Comparison of ENCODE assay signal across 16 cellular contexts in the genomic region with DNA sequence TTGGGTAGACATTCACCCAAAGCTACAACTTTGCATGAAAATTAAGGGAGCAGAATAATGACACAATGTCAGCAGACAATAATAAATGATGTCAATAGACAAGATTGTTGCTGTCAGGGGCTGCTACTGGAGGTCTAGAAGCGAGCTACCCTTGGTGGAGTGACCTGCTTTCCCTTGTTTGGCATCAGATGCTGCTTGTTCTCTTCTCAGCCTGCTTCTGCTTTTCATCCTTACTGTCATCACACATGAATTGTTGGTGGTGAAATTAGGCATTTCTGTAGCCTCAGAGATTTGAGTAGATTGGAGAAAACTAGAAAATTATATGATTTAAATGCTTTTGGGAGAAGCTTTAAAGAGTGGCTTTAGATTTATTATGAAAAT.
A peak's percentile ranks its signal among the peaks of the same experiment; 100 is the strongest.
DNase-seq lines count a peak whose midpoint lies in the region; FAIRE-seq and TF ChIP-seq lines count a peak whose summit lies in the region.
"Had no signal": no experiment of that assay in that cellular context is flagged by ENCODE, and none has a peak within 500 bp of the region (broad histone marks: within the 10 kb centered on the region; RNA-seq: fewer than 3 reads in every experiment).

No MANE protein-coding gene starts in this region.

- H4K20me1 ChIP-seq in Karpas-422 (ENCODE audit: insufficient read depth, low read depth, low read length) (no peaks in the 10 kb centered on the region), hepatocyte (ENCODE audit: insufficient read depth, poor library complexity, severe bottlenecking) (no peaks in the 10 kb centered on the region)

- FAIRE-seq in GM12891 (lab: Jason Lieb, UNC): no peak
- FAIRE-seq: HepG2 had no signal

- no peak for TF ChIP-seq CTCF in VCaP (conservative IDR thresholded peaks at IDR 0.05)
- no peak for TF ChIP-seq CTCF in hepatocyte (IDR thresholded peaks at IDR 0.05; ENCODE audit: poor library complexity)
- TF ChIP-seq CTCF in stomach (IDR thresholded peaks at IDR 0.05): no peak

- H3K4me1 ChIP-seq in Karpas-422 (ENCODE audit: low read length): peaks cover 32% of the 10 kb centered on the region
- peaks cover 36% of the 10 kb centered on the region for H3K4me1 ChIP-seq in hepatocyte (ENCODE audit: insufficient read depth)
- H3K4me1 ChIP-seq in stomach: peaks cover 10 to 52% (median 27%) of the 10 kb centered on the region in 4 donors

- intact Hi-C loops in stomach (cut with DNase I; ENCODE audit: low total_unique reads): no loop called here

- H2AFZ ChIP-seq in Karpas-422 (ENCODE audit: low read length): no peak overlapping the region
- H2AFZ ChIP-seq in hepatocyte: no peak overlapping the region

- TF ChIP-seq POLR2A in stomach (IDR thresholded peaks at IDR 0.05) (no peak), GM12891 (IDR thresholded peaks at IDR 0.05; ENCODE audit: low read depth, low read length) (no peak)

- H3K36me3 ChIP-seq in Karpas-422 (ENCODE audit: insufficient read depth, low read length): no peaks in the 10 kb centered on the region
- no peaks in the 10 kb centered on the region for H3K36me3 ChIP-seq in hepatocyte (replicated peaks; ENCODE audit: insufficient read depth, low read depth)
- H3K36me3 ChIP-seq in stomach: peaks cover 0 to 29% (median 21%) of the 10 kb centered on the region in 4 donors

- peak overlapping the region; percentile 27 for H3K4me2 ChIP-seq in Karpas-422 (ENCODE audit: low read depth, low read length, poor library complexity, severe bottlenecking)
- H3K4me2 ChIP-seq in hepatocyte: peak overlapping the region; percentile 34

- H3K27me3 ChIP-seq in Karpas-422 (ENCODE audit: low read length) (no peaks in the 10 kb centered on the region), hepatocyte (no peaks in the 10 kb centered on the region), stomach (no peaks in the 10 kb centered on the region)

- H3K9me3 ChIP-seq in Karpas-422 (ENCODE audit: low read length) (no peaks in the 10 kb centered on the region), hepatocyte (ENCODE audit: low read depth) (no peaks in the 10 kb centered on the region), stomach (no peaks in the 10 kb centered on the region)
- H3K9me3 ChIP-seq: Caco-2 had no signal

- H3K79me2 ChIP-seq in Karpas-422 (ENCODE audit: low read length): no peaks in the 10 kb centered on the region
- no peaks in the 10 kb centered on the region for H3K79me2 ChIP-seq in hepatocyte

- no peak overlapping the region for H3K4me3 ChIP-seq in Karpas-422 (ENCODE audit: low read length)
- no peak overlapping the region for H3K4me3 ChIP-seq in hepatocyte
- no peak overlapping the region for H3K4me3 ChIP-seq in stomach

- WGBS in hepatocyte (ENCODE audit: low lambda C conversion rate, missing lambda C conversion rate): 89% methylated on average over 1 of the region's 1 CpG
- WGBS in stomach, 5 donors: 60 to 93% (median 83%) methylated on average over 1 of the region's 1 CpG

- DNase-seq in Karpas-422 (no peak), hepatocyte (ENCODE audit: low spot score) (no peak), stomach (no peak), GM12891 (ENCODE audit: insufficient read length, low spot score) (no peak), T-helper 1 cell (no peak)
- DNase-seq in activated CD8-positive, alpha-beta memory T cell treated with anti-CD3 and anti-CD28 coated beads, Interleukin-2, amount 50 U/mL, for 4 hours: no peak
- DNase-seq: Caco-2; CD4-positive, CD25-positive, alpha-beta regulatory T cell; HFFc6; KG1; NCI-H1436; NCI-H2029 treated with DMSO at 0.1 percent for 48 hours; NCI-H510A; NCI-H774 had no signal

- H3K9me2 ChIP-seq in Karpas-422 (replicated peaks; ENCODE audit: insufficient read depth, low read length) (no peaks in the 10 kb centered on the region), hepatocyte (replicated peaks; ENCODE audit: insufficient read depth) (no peaks in the 10 kb centered on the region)

- no peak for TF ChIP-seq EP300 in stomach (IDR thresholded peaks at IDR 0.05)

- H3K27ac ChIP-seq in Karpas-422 (ENCODE audit: low read length): peak overlapping the region; percentile 70
- H3K27ac ChIP-seq in VCaP: peak overlapping the region; percentile 88
- H3K27ac ChIP-seq in hepatocyte: peak overlapping the region; percentile 81
- peak overlapping the region; percentile 39 to 82 (median 69) for H3K27ac ChIP-seq in stomach

- no peak overlapping the region for H3K9ac ChIP-seq in Karpas-422 (ENCODE audit: low read length)

TF ChIP-seq in GM12891, 5 proteins besides CTCF, POLR2A, EP300 and RAD21:
- TF ChIP-seq POU2F2 (IDR thresholded peaks at IDR 0.05; ENCODE audit: low read depth, low read length): no peak
- TF ChIP-seq POLR2AphosphoS5 (IDR thresholded peaks at IDR 0.05; ENCODE audit: low read depth, low read length): no peak
- TF ChIP-seq TAF1 (IDR thresholded peaks at IDR 0.05; ENCODE audit: low read depth, low read length): no peak
- TF ChIP-seq SPI1 (IDR thresholded peaks at IDR 0.05; ENCODE audit: low read depth, low read length): no peak
- TF ChIP-seq PAX5 (IDR thresholded peaks at IDR 0.05; ENCODE audit: insufficient read depth, low read length, severe bottlenecking): no peak
